Comparison of ENCODE assay signal across 1 cellular context in genomic region chr1:228866498-228866897, GRCh38.
TF ChIP-seq lines count a peak whose summit lies in the region.

No MANE protein-coding gene starts in this region.

TF ChIP-seq in HepG2, 621 proteins besides CTCF, POLR2A, EP300 and RAD21 (continued from another document and continues in another):
- TF ChIP-seq ZNF710 (CRISPR knock-in tag; IDR thresholded peaks at IDR 0.05; ENCODE audit: borderline replicate concordance) (0 out of 2 replicates have a peak, but pooled peaks have one; percentile 19), THRA (CRISPR knock-in tag; IDR thresholded peaks at IDR 0.05; ENCODE audit: borderline replicate concordance) (no peak), PAXIP1 (CRISPR knock-in tag; conservative IDR thresholded peaks at IDR 0.05) (peak; percentile 81), SCMH1 (CRISPR knock-in tag; IDR thresholded peaks at IDR 0.05; ENCODE audit: borderline replicate concordance) (no peak), ZFP37 (CRISPR knock-in tag; IDR thresholded peaks at IDR 0.05; ENCODE audit: borderline replicate concordance) (no peak), CSRNP1 (CRISPR knock-in tag; IDR thresholded peaks at IDR 0.05) (no peak), ZNF230 (CRISPR knock-in tag; IDR thresholded peaks at IDR 0.05) (no peak), SOX6 (IDR thresholded peaks at IDR 0.05) (no peak), SOX6 (CRISPR knock-in tag; IDR thresholded peaks at IDR 0.05) (peak; percentile 53), HOXD1 (CRISPR knock-in tag; IDR thresholded peaks at IDR 0.05) (no peak), NRL (CRISPR knock-in tag; IDR thresholded peaks at IDR 0.05; ENCODE audit: borderline replicate concordance) (peak; percentile 18; the same call in 1 of the 2 replicates), ZBTB49 (CRISPR knock-in tag; IDR thresholded peaks at IDR 0.05; ENCODE audit: borderline replicate concordance) (no peak), MTF1 (CRISPR knock-in tag; IDR thresholded peaks at IDR 0.05) (no peak), ARID4A (CRISPR knock-in tag; IDR thresholded peaks at IDR 0.05; ENCODE audit: borderline replicate concordance) (peak; percentile 38; the same call in 1 of the 2 replicates), HOMEZ (CRISPR knock-in tag; IDR thresholded peaks at IDR 0.05; ENCODE audit: low read depth) (peak; percentile 52; the same call in 1 of the 2 replicates), IRF2 (CRISPR knock-in tag; IDR thresholded peaks at IDR 0.05) (peak; percentile 50; the same call in 1 of the 2 replicates), ZFP90 (CRISPR knock-in tag; IDR thresholded peaks at IDR 0.05; ENCODE audit: borderline replicate concordance) (no peak), ZFX (CRISPR knock-in tag; IDR thresholded peaks at IDR 0.05; ENCODE audit: low read depth) (peak; percentile 35; the same call in 1 of the 2 replicates), HMG20A (CRISPR knock-in tag; IDR thresholded peaks at IDR 0.05; ENCODE audit: borderline replicate concordance) (peak; percentile 28; the same call in 1 of the 2 replicates), UBTF (CRISPR knock-in tag; IDR thresholded peaks at IDR 0.05) (peak; percentile 53), ZNF260 (CRISPR knock-in tag; IDR thresholded peaks at IDR 0.05; ENCODE audit: borderline replicate concordance, low read depth) (no peak), MIXL1 (CRISPR knock-in tag; IDR thresholded peaks at IDR 0.05) (0 out of 2 replicates have a peak, but pooled peaks have one; percentile 41), ZIK1 (CRISPR knock-in tag; IDR thresholded peaks at IDR 0.05; ENCODE audit: borderline replicate concordance, low read depth) (no peak), EEA1 (CRISPR knock-in tag; IDR thresholded peaks at IDR 0.05; ENCODE audit: borderline replicate concordance) (no peak), SRSF4 (IDR thresholded peaks at IDR 0.05; ENCODE audit: low read depth, low read length, poor library complexity, severe bottlenecking) (no peak), ZNF530 (CRISPR knock-in tag; IDR thresholded peaks at IDR 0.05; ENCODE audit: low read depth) (no peak), ZNF276 (CRISPR knock-in tag; IDR thresholded peaks at IDR 0.05; ENCODE audit: low read depth) (no peak), FOXO4 (CRISPR knock-in tag; conservative IDR thresholded peaks at IDR 0.05) (no peak)
